Comparison of ENCODE assay signal across 20 cellular contexts in genomic region chr16:25037221-25037620, GRCh38.
"Had no signal": no experiment of that assay in that cellular context is flagged by ENCODE, and none has a peak within 500 bp of the region (broad histone marks: within the 10 kb centered on the region; RNA-seq: fewer than 3 reads in every experiment).

No MANE protein-coding gene starts in this region.

- H3K27me3 Mint-ChIP-seq: effector memory CD8-positive, alpha-beta T cell; naive B cell; stimulated activated naive B cell treated with anti-CD40 and anti-IgM and Interleukin-4, amounts not matched to agents 10 μg/mL and 1 μg/mL and 100 μg/mL, for 72 hours; stimulated activated naive CD8-positive, alpha-beta T cell treated with anti-CD3 and anti-CD28 coated beads, Interleukin-15, amount 100 ng/mL, for 72 hours had no signal

- DNase-seq: effector memory CD8-positive, alpha-beta T cell; esophagus squamous epithelium; foreskin keratinocyte; left colon; left ventricle myocardium superior; mesendoderm; naive B cell; occipital lobe; pancreas; right cardiac atrium; small intestine; stimulated activated CD4-positive, alpha-beta T cell treated with anti-CD3 and anti-CD28 coated beads, Interleukin-2, amount 100 ng/mL, for 48 hours; stimulated activated CD8-positive, alpha-beta memory T cell treated with anti-CD3 and anti-CD28 coated beads, Interleukin-4, amount 100 ng/mL, for 48 hours; stimulated activated naive B cell treated with anti-CD40 and anti-IgM and Interleukin-4, amounts not matched to agents 10 μg/mL and 1 μg/mL and 100 μg/mL, for 72 hours; stimulated activated naive CD8-positive, alpha-beta T cell treated with anti-CD3 and anti-CD28 coated beads, Interleukin-15, amount 100 ng/mL, for 72 hours; testis; transverse colon had no signal

- H3K9me3 Mint-ChIP-seq: dendritic cell treated with granulocyte-macrophage colony-stimulating factor and Interleukin-4, amounts not matched to agents 40 ng/mL and 50 ng/mL, for 4 days; effector memory CD8-positive, alpha-beta T cell; naive B cell; nephron; stimulated activated naive B cell treated with anti-CD40 and anti-IgM and Interleukin-4, amounts not matched to agents 10 μg/mL and 1 μg/mL and 100 μg/mL, for 72 hours; stimulated activated naive CD8-positive, alpha-beta T cell treated with anti-CD3 and anti-CD28 coated beads, Interleukin-15, amount 100 ng/mL, for 72 hours had no signal

- ATAC-seq: effector memory CD8-positive, alpha-beta T cell; foreskin keratinocyte; left colon; left ventricle myocardium superior; pancreas; right cardiac atrium; stimulated activated naive B cell treated with anti-CD40 and anti-IgM and Interleukin-4, amounts not matched to agents 10 μg/mL and 1 μg/mL and 100 μg/mL, for 72 hours; stimulated activated naive CD8-positive, alpha-beta T cell treated with anti-CD3 and anti-CD28 coated beads, Interleukin-15, amount 100 ng/mL, for 72 hours had no signal

- H3K27ac Mint-ChIP-seq: effector memory CD8-positive, alpha-beta T cell; nephron; progenitor cell of endocrine pancreas; stimulated activated naive B cell treated with anti-CD40 and anti-IgM and Interleukin-4, amounts not matched to agents 10 μg/mL and 1 μg/mL and 100 μg/mL, for 72 hours had no signal

- H3K4me3 Mint-ChIP-seq: dendritic cell treated with granulocyte-macrophage colony-stimulating factor and Interleukin-4, amounts not matched to agents 40 ng/mL and 50 ng/mL, for 4 days; effector memory CD8-positive, alpha-beta T cell; naive B cell; nephron; stimulated activated naive CD8-positive, alpha-beta T cell treated with anti-CD3 and anti-CD28 coated beads, Interleukin-15, amount 100 ng/mL, for 72 hours had no signal

- H3K36me3 Mint-ChIP-seq: naive B cell had no signal
